Comparison of ENCODE assay signal across 30 cellular contexts in the genomic region with DNA sequence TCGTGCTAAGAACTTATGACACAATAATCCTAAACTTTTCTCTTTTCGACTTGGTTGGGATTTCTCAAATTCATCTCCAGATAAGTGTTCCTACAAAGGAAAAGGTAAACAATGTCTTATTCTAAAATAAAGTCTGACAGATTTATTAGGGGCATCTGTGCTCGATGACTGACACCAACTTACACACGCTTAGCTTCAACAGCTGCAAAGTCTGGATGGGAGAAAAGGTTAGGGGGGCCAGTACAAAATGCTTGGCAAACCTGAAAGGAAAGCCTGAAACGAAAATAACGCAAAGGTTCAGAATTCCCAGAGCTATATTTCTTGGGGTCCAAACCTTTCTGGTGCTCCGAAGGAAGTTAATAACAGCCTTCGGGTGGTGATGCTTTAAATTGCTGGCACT. TPM values are rescaled to one million over a fixed set of nuclear protein-coding genes. Genes with fewer than 3 reads are reported as not detected.
"Had no signal": no experiment of that assay in that cellular context is flagged by ENCODE, and none has a peak within 500 bp of the region (broad histone marks: within the 10 kb centered on the region; RNA-seq: fewer than 3 reads in every experiment).

No MANE protein-coding gene starts in this region.

- H3K27ac ChIP-seq: brain microvascular endothelial cell, cardiac muscle cell, KMS-11, RWPE1 had no signal

- DNase-seq: activated CD4-positive, alpha-beta memory T cell treated with anti-CD3 and anti-CD28 coated beads for 36 hours; activated CD4-positive, alpha-beta T cell treated with anti-CD3 and anti-CD28 coated beads, Interleukin-2, amount 10 ng/mL, durations not matched to agents 7 days and 5 days; activated CD4-positive, CD25-positive, alpha-beta regulatory T cell treated with anti-CD3 and anti-CD28 coated beads, Interleukin-2, amount 50 U/mL, for 72 hours; activated CD8-positive, alpha-beta memory T cell treated with anti-CD3 and anti-CD28 coated beads for 24 hours; activated gamma-delta T cell; activated naive CD4-positive, alpha-beta T cell treated with anti-CD3 and anti-CD28 coated beads for 36 hours; activated naive CD8-positive, alpha-beta T cell treated with anti-CD3 and anti-CD28 coated beads for 36 hours; activated T-cell treated with anti-CD3 and anti-CD28 coated beads for 4 hours; activated T-cell treated with anti-CD3 and anti-CD28 coated beads, Interleukin-2, amount 50 U/mL, for 48 hours; brain microvascular endothelial cell; MG63; MV-4-11; NCI-H1092 treated with DMSO at 0.1 percent for 48 hours; NCI-H1417 treated with DMSO at 0.1 percent for 48 hours; NCI-H1694; NCI-H2029; NCI-H2107; NCI-H2171 treated with DMSO at 0.1 percent for 48 hours; NCI-H226; NCI-H526; NCI-H774; SHP77 had no signal

- H3K9ac ChIP-seq: KMS-11 had no signal

- H3K4me3 ChIP-seq: cardiac muscle cell, MG63 had no signal

- ATAC-seq: activated T-helper 17 cell treated with anti-CD3 and anti-CD28 coated beads, Interleukin-2, amount 50 U/mL, for 72 hours; WTC11 had no signal

- H3K9me3 ChIP-seq: MG63 had no signal

- H3K36me3 ChIP-seq: brain microvascular endothelial cell had no signal

- H3K4me2 ChIP-seq: KMS-11 had no signal

- H3K27me3 ChIP-seq: MG63 had no signal

RNA-seq across cellular contexts. Expression of gene CSRP3, which starts 35.6 kb away (rescaled TPM):
- total RNA-seq: activated CD4-positive, alpha-beta memory T cell treated with anti-CD3 and anti-CD28 coated beads for 36 hours; activated CD4-positive, alpha-beta T cell treated with anti-CD3 and anti-CD28 coated beads, Interleukin-2, amount 10 ng/mL, durations not matched to agents 7 days and 5 days; activated naive CD4-positive, alpha-beta T cell treated with anti-CD3 and anti-CD28 coated beads for 36 hours; activated naive CD8-positive, alpha-beta T cell treated with anti-CD3 and anti-CD28 coated beads for 36 hours; activated T-helper 17 cell treated with anti-CD3 and anti-CD28 coated beads, Interleukin-2, amount 50 U/mL, for 72 hours; NCI-H460; OCI-LY7; SK-MEL-5; WTC11 had no signal
